Comparison of ENCODE assay signal across 22 cellular contexts in genomic region chr21:35562876-35563275, GRCh38.
"Had no signal": no experiment of that assay in that cellular context is flagged by ENCODE, and none has a peak within 500 bp of the region (broad histone marks: within the 10 kb centered on the region; RNA-seq: fewer than 3 reads in every experiment).

No MANE protein-coding gene starts in this region.

- ATAC-seq: activated T-cell treated with anti-CD3 and anti-CD28 coated beads, Interleukin-2, amount 50 U/mL, for 4 hours; foreskin keratinocyte; left lobe of liver; lower lobe of right lung; naive thymus-derived CD4-positive, alpha-beta T cell; stimulated activated naive CD8-positive, alpha-beta T cell treated with anti-CD3 and anti-CD28 coated beads, Interleukin-15, Interleukin-2, amounts not matched to agents 100 U/mL and 50 U/mL, for 24 hours; T-helper 17 cell had no signal

- H3K9me3 ChIP-seq: esophagus muscularis mucosa, lower lobe of right lung, upper lobe of left lung had no signal

- DNase-seq: activated CD4-positive, alpha-beta T cell treated with anti-CD3 and anti-CD28 coated beads for 4 hours; activated CD4-positive, alpha-beta T cell treated with anti-CD3 and anti-CD28 coated beads, Interleukin-2, amount 50 U/mL, for 48 hours; activated CD4-positive, CD25-positive, alpha-beta regulatory T cell; activated CD8-positive, alpha-beta memory T cell treated with anti-CD3 and anti-CD28 coated beads, Interleukin-2, amount 50 U/mL, for 48 hours; activated naive CD4-positive, alpha-beta T cell treated with Interleukin-2 at 50 U/mL for 16 hours; activated naive CD8-positive, alpha-beta T cell treated with anti-CD3 and anti-CD28 coated beads, Interleukin-2, amount 10 ng/mL, durations not matched to agents 7 days and 5 days; activated T-cell treated with anti-CD3 and anti-CD28 coated beads, Interleukin-2, amount 50 U/mL, for 4 hours; amniotic stem cell; caudate nucleus; dorsolateral prefrontal cortex; foreskin keratinocyte; immature natural killer cell; lower lobe of right lung; naive thymus-derived CD4-positive, alpha-beta T cell; stimulated activated CD4-positive, alpha-beta T cell treated with anti-CD3 and anti-CD28 coated beads, Interleukin-4, amount 100 ng/mL, for 24 hours; stimulated activated naive CD8-positive, alpha-beta T cell treated with anti-CD3 and anti-CD28 coated beads, Interleukin-15, Interleukin-2, amounts not matched to agents 100 U/mL and 50 U/mL, for 24 hours; SW 1271; T-helper 17 cell; upper lobe of left lung had no signal

- H3K4me1 ChIP-seq: foreskin keratinocyte, lower lobe of right lung, neural progenitor cell had no signal

- H3K4me3 ChIP-seq: dorsolateral prefrontal cortex, esophagus muscularis mucosa, lower lobe of right lung, neural progenitor cell, upper lobe of left lung had no signal

- H3K4me2 ChIP-seq: neural progenitor cell had no signal

- H2AFZ ChIP-seq: neural progenitor cell had no signal

- H3K9ac ChIP-seq: neural progenitor cell had no signal

- H3K27ac ChIP-seq: esophagus muscularis mucosa, foreskin keratinocyte, lower lobe of right lung, neural progenitor cell, upper lobe of left lung had no signal

- H3K36me3 ChIP-seq: esophagus muscularis mucosa, lower lobe of right lung, neural progenitor cell, upper lobe of left lung had no signal

- H3K27me3 ChIP-seq: esophagus muscularis mucosa, foreskin keratinocyte, neural progenitor cell, upper lobe of left lung had no signal
